ENCODE assay signal across 1 cellular context in the genomic region with DNA sequence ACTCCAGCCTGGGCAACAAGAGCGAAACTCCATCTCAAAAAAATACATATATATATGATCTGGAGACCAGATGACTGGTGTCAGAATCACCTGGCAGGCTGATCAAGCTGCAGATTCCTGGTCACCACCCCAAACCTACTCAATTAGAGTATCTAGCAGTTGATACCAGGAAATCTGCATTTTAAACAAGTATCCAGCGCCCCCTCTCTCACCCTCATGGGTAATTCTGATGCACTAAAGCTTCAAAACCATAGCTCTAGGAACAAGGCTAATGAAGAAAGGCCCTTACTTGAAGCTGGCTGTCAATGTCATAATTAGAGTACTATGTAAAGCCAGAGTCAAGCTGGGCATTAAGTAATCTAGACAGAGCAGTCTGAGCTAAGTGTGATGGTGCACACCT.
TF ChIP-seq lines count a peak whose summit lies in the region.

No MANE protein-coding gene starts in this region.

TF ChIP-seq in GM23338, 12 proteins besides CTCF, POLR2A, EP300 and RAD21 (continued from another document):
- no peak for TF ChIP-seq ZNF462 (CRISPR knock-in tag; IDR thresholded peaks at IDR 0.05)
- no peak for TF ChIP-seq JUNB (IDR thresholded peaks at IDR 0.05; ENCODE audit: unreplicated experiment)
- TF ChIP-seq CREB1 (CRISPR knock-in tag; IDR thresholded peaks at IDR 0.05; ENCODE audit: low read depth), result no peak
- TF ChIP-seq NANOG (IDR thresholded peaks at IDR 0.05; ENCODE audit: borderline replicate concordance), result no peak
- no peak for TF ChIP-seq EZH2phosphoT487 (IDR thresholded peaks at IDR 0.05; ENCODE audit: unreplicated experiment)
- no peak for TF ChIP-seq ZNF114 (CRISPR knock-in tag; IDR thresholded peaks at IDR 0.05)
- no peak for TF ChIP-seq ETS1 (IDR thresholded peaks at IDR 0.05)
- TF ChIP-seq ZNF331 (CRISPR knock-in tag; IDR thresholded peaks at IDR 0.05; ENCODE audit: low read depth), result no peak
- TF ChIP-seq REST (IDR thresholded peaks at IDR 0.05; ENCODE audit: unreplicated experiment), result no peak
- TF ChIP-seq EZH2 (IDR thresholded peaks at IDR 0.05; ENCODE audit: low read depth, unreplicated experiment), result no peak
